In genomic region chr3:192830279-192831110, GRCh38 we compare ENCODE assay signal across 8 cellular contexts.
DNase-seq lines count a peak whose midpoint lies in the region; ATAC-seq and TF ChIP-seq lines count a peak whose summit lies in the region.

No MANE protein-coding gene starts in this region.

- H3K4me3 Mint-ChIP-seq in activated T-helper 2 cell treated with anti-CD3 and anti-CD28 coated beads, Interferon-gamma antibody, Interleukin-2, Interleukin-4, amounts not matched to agents 10 μg/mL and 5 μg/mL and 100 μg/mL, durations not matched to agents 14 hours and 24 hours and 36 hours (ENCODE audit: low read depth), result no peak overlapping the region

- no peaks in the 10 kb centered on the region for H3K27me3 Mint-ChIP-seq in activated T-helper 2 cell treated with anti-CD3 and anti-CD28 coated beads, Interferon-gamma antibody, Interleukin-2, Interleukin-4, amounts not matched to agents 10 μg/mL and 5 μg/mL and 100 μg/mL, durations not matched to agents 14 hours and 24 hours and 36 hours (ENCODE audit: low read depth)

- H3K4me3 ChIP-seq in GM06990 (replicated peaks; ENCODE audit: low read depth, low read length) (no peak overlapping the region; the same call in 1 of the 2 replicates), sigmoid colon (no peak overlapping the region), right lobe of liver (no peak overlapping the region)

- H3K9me3 ChIP-seq in sigmoid colon (no peaks in the 10 kb centered on the region), right lobe of liver (no peaks in the 10 kb centered on the region)

- TF ChIP-seq CTCF in GM06990 (IDR thresholded peaks at IDR 0.05; ENCODE audit: insufficient read depth, low read length, poor library complexity, severe bottlenecking) (no peak), sigmoid colon (IDR thresholded peaks at IDR 0.05) (no peak), right lobe of liver (IDR thresholded peaks at IDR 0.05) (no peak)

- ATAC-seq in GM19455 (IDR thresholded peaks at IDR 0.05; ENCODE audit: unreplicated experiment) (peak; percentile 62), HG03469 (IDR thresholded peaks at IDR 0.05; ENCODE audit: unreplicated experiment) (peak; percentile 35), right lobe of liver (no peak)

- peak overlapping the region; percentile 77 for H3K27ac Mint-ChIP-seq in activated T-helper 2 cell treated with anti-CD3 and anti-CD28 coated beads, Interferon-gamma antibody, Interleukin-2, Interleukin-4, amounts not matched to agents 10 μg/mL and 5 μg/mL and 100 μg/mL, durations not matched to agents 14 hours and 24 hours and 36 hours

- no peaks in the 10 kb centered on the region for H3K27me3 ChIP-seq in GM06990 (replicated peaks; ENCODE audit: control insufficient read depth, insufficient read depth, low read length)
- no peaks in the 10 kb centered on the region for H3K27me3 ChIP-seq in sigmoid colon
- H3K27me3 ChIP-seq in right lobe of liver, result no peaks in the 10 kb centered on the region

- no peaks in the 10 kb centered on the region for H3K36me3 ChIP-seq in GM06990 (ENCODE audit: control insufficient read depth, insufficient read depth, low read length)
- H3K36me3 ChIP-seq in sigmoid colon, result no peaks in the 10 kb centered on the region
- no peaks in the 10 kb centered on the region for H3K36me3 ChIP-seq in right lobe of liver

- peaks cover 8% of the 10 kb centered on the region for H3K36me3 Mint-ChIP-seq in activated T-helper 2 cell treated with anti-CD3 and anti-CD28 coated beads, Interferon-gamma antibody, Interleukin-2, Interleukin-4, amounts not matched to agents 10 μg/mL and 5 μg/mL and 100 μg/mL, durations not matched to agents 14 hours and 24 hours and 36 hours (ENCODE audit: low read depth)

- H3K4me1 ChIP-seq in sigmoid colon (peaks cover 0 to 64% (median 52%) of the 10 kb centered on the region in 4 donors), right lobe of liver (peaks cover 0 to 6% (median 2%) of the 10 kb centered on the region in 4 donors)

- 78 to 84% methylated on average over 7 of the region's 7 CpGs for WGBS in sigmoid colon, 2 donors
- WGBS in right lobe of liver (ENCODE audit: insufficient coverage, low coverage, low lambda C conversion rate, missing lambda C conversion rate), result 60% methylated on average over 5 of the region's 7 CpGs

- TF ChIP-seq POLR2A in sigmoid colon (IDR thresholded peaks at IDR 0.05) (no peak), right lobe of liver (IDR thresholded peaks at IDR 0.05) (no peak)

- peaks cover 35% of the 10 kb centered on the region for H3K4me1 Mint-ChIP-seq in activated T-helper 2 cell treated with anti-CD3 and anti-CD28 coated beads, Interferon-gamma antibody, Interleukin-2, Interleukin-4, amounts not matched to agents 10 μg/mL and 5 μg/mL and 100 μg/mL, durations not matched to agents 14 hours and 24 hours and 36 hours (ENCODE audit: low read depth)

- DNase-seq in GM06990 (ENCODE audit: extremely low read depth, insufficient read length), result peak; percentile 48
- DNase-seq in activated T-helper 2 cell treated with anti-CD3 and anti-CD28 coated beads, Interferon-gamma antibody, Interleukin-2, Interleukin-4, amounts not matched to agents 10 μg/mL and 5 μg/mL and 100 μg/mL, durations not matched to agents 14 hours and 24 hours and 36 hours (ENCODE audit: low spot score), result no peak
- no peak for DNase-seq in SW 1271 (lab: John Stamatoyannopoulos, UW)
- DNase-seq in sigmoid colon, result no peak
- no peak for DNase-seq in right lobe of liver
- no peak for DNase-seq in NCI-H526 (lab: John Stamatoyannopoulos, UW)

- intact Hi-C loops in activated T-helper 2 cell treated with anti-CD3 and anti-CD28 coated beads, Interferon-gamma antibody, Interleukin-2, Interleukin-4, amounts not matched to agents 10 μg/mL and 5 μg/mL and 100 μg/mL, durations not matched to agents 14 hours and 24 hours and 36 hours (cut with micrococcal nuclease), result loop anchor here (1.0 to 5.0 kb wide), 6 partner anchors 11 to 87 kb away; partner anchors contain the start of gene MB21D2
- intact Hi-C loops in sigmoid colon (cut with DNase I) (loop anchor here (5.0 kb wide), 1 partner anchor 762 kb away; the partner anchor contains the start of gene OPA1), right lobe of liver (cut with DNase I) (no loop called here)

- peak overlapping the region in 2 of 4 donors; percentile 19 to 78 for H3K27ac ChIP-seq in sigmoid colon
- H3K27ac ChIP-seq in right lobe of liver, result no peak overlapping the region

- no peak for TF ChIP-seq EP300 in sigmoid colon (IDR thresholded peaks at IDR 0.05)

- peaks cover 6% of the 10 kb centered on the region for H3K9me3 Mint-ChIP-seq in activated T-helper 2 cell treated with anti-CD3 and anti-CD28 coated beads, Interferon-gamma antibody, Interleukin-2, Interleukin-4, amounts not matched to agents 10 μg/mL and 5 μg/mL and 100 μg/mL, durations not matched to agents 14 hours and 24 hours and 36 hours

Comparison
In these comparisons a context has a peak if more than half of its experiments do, and no peak if none do; other contexts are left out.
1. ATAC-seq: peak in GM19455 (single experiment) and HG03469 (single experiment); none in right lobe of liver (0 of 4).
2. intact Hi-C loops: an anchor here in activated T-helper 2 cell treated with anti-CD3 and anti-CD28 coated beads, Interferon-gamma antibody, Interleukin-2, Interleukin-4, amounts not matched to agents 10 μg/mL and 5 μg/mL and 100 μg/mL, durations not matched to agents 14 hours and 24 hours and 36 hours (1.0 to 5.0 kb wide) and sigmoid colon (5.0 kb wide); none called in right lobe of liver.